Comparison of ENCODE assay signal across 23 cellular contexts in the genomic region with DNA sequence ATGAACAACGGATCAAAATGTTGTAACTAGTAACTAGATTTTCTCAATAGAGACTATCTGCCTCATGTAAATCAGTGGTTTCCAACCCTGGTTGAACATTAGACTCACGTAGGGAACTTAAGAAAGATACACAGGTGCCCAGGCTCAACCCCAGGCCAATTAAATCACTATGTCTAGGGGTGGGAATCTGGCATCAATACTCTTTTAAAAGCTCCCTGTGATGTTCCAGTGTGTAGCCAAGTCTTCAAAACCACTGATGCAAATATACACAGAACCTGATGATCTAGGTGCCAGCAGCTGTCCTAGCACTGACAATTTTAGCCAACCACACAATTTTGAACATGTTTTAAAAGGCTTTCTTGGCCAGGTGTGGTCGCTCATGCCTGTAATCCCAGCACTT.
A peak's percentile ranks its signal among the peaks of the same experiment; 100 is the strongest.
DNase-seq lines count a peak whose midpoint lies in the region; ATAC-seq lines count a peak whose summit lies in the region.
"Had no signal": no experiment of that assay in that cellular context is flagged by ENCODE, and none has a peak within 500 bp of the region (broad histone marks: within the 10 kb centered on the region; RNA-seq: fewer than 3 reads in every experiment).

No MANE protein-coding gene starts in this region.

- intact Hi-C loops in posterior vena cava (cut with DNase I): no loop called here

- DNase-seq in NCI-H524 (lab: John Stamatoyannopoulos, UW): no peak
- DNase-seq in kidney glomerular epithelial cell (lab: John Stamatoyannopoulos, UW): no peak
- DNase-seq in activated CD4-positive, alpha-beta T cell treated with anti-CD3 and anti-CD28 coated beads for 4 hours: no peak
- no peak for DNase-seq in posterior vena cava (ENCODE audit: low spot score)
- DNase-seq: activated CD8-positive, alpha-beta T cell treated with anti-CD3 and anti-CD28 coated beads, Interleukin-2, amount 10 ng/mL, durations not matched to agents 7 days and 5 days; activated T-cell treated with anti-CD3 and anti-CD28 coated beads, Interleukin-2, amount 50 U/mL, for 72 hours; central memory CD4-positive, alpha-beta T cell; DMS79; dorsolateral prefrontal cortex; foreskin keratinocyte; HCEC 1CT; IMR-90; lower lobe of right lung; NCI-H1436; NCI-H526; stimulated activated naive CD8-positive, alpha-beta T cell treated with anti-CD3 and anti-CD28 coated beads, Interleukin-15, Interleukin-2, amounts not matched to agents 100 U/mL and 50 U/mL, for 24 hours; T-helper 9 cell; thyroid gland had no signal

- ATAC-seq in GM19324 (IDR thresholded peaks at IDR 0.05; ENCODE audit: low FRiP score, unreplicated experiment) (peak; percentile 81), HG02678 (IDR thresholded peaks at IDR 0.05; ENCODE audit: unreplicated experiment) (peak; percentile 67), HG03354 (IDR thresholded peaks at IDR 0.05; ENCODE audit: poor library complexity, severe bottlenecking, unreplicated experiment) (peak; percentile 96)
- ATAC-seq: activated CD8-positive, alpha-beta T cell treated with anti-CD3 and anti-CD28 coated beads, Interleukin-2, amount 10 ng/mL, durations not matched to agents 7 days and 5 days; activated naive CD4-positive, alpha-beta T cell treated with anti-CD3 and anti-CD28 coated beads, Interleukin-2, amount 50 U/mL, for 72 hours; activated T-cell treated with anti-CD3 and anti-CD28 coated beads, Interleukin-2, amount 50 U/mL, for 72 hours; foreskin keratinocyte; lower lobe of right lung; stimulated activated naive CD8-positive, alpha-beta T cell treated with anti-CD3 and anti-CD28 coated beads, Interleukin-15, Interleukin-2, amounts not matched to agents 100 U/mL and 50 U/mL, for 24 hours; WTC11 had no signal
